In the genomic region with DNA sequence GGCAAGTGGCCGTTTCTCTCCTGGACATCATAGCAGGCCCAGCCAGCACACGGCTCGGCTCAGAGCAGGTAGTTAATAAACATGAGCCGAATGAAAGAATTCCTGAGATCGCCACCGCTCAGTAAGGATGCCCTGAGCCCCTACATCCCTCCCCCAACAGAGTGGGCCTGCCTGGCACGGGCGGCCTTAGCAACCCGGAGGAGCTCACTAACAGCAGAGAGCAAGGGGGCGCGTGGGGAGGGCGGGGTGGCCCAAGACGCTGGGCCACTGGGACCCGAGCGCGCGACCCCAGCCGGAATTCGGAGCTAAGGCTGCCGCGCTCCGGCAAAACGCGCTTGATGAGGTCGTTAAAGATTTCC, we compare ENCODE assay signal across 9 cellular contexts. TPM values are rescaled to one million over a fixed set of nuclear protein-coding genes. Genes with fewer than 3 reads are reported as not detected.
DNase-seq lines count a peak whose midpoint lies in the region; ATAC-seq, FAIRE-seq and TF ChIP-seq lines count a peak whose summit lies in the region.
"Had no signal": no experiment of that assay in that cellular context is flagged by ENCODE, and none has a peak within 500 bp of the region (broad histone marks: within the 10 kb centered on the region; RNA-seq: fewer than 3 reads in every experiment).

No MANE protein-coding gene starts in this region.

- H3K4me1 ChIP-seq in body of pancreas (peaks cover 18% of the 10 kb centered on the region), kidney (ENCODE audit: control insufficient read depth in 1 of 2, insufficient read depth in 1 of 2, low read depth in 1 of 2, low read length in 2 of 2) (peaks cover 0 to 5% of the 10 kb centered on the region in 2 donors), testis (peaks cover 12% of the 10 kb centered on the region)
- H3K4me1 ChIP-seq: BLaER1 had no signal

- H3K9me3 ChIP-seq in body of pancreas (no peaks in the 10 kb centered on the region), kidney (ENCODE audit: control insufficient read depth in 1 of 2, low read length in 2 of 2) (no peaks in the 10 kb centered on the region), testis (no peaks in the 10 kb centered on the region)

- H3K27me3 ChIP-seq in body of pancreas: no peaks in the 10 kb centered on the region
- no peaks in the 10 kb centered on the region for H3K27me3 ChIP-seq in testis
- H3K27me3 ChIP-seq: BLaER1 had no signal

- DNase-seq in NCI-H1105 treated with DMSO at 0.1 percent for 48 hours (lab: John Stamatoyannopoulos, UW) (peak; percentile 44), NCI-H1105 (lab: John Stamatoyannopoulos, UW) (no peak), body of pancreas (no peak), kidney (no peak), testis (peak; percentile 30), DMS79 treated with DMSO at 0.1 percent for 48 hours (lab: John Stamatoyannopoulos, UW) (no peak), COLO829 (ENCODE audit: low spot score) (no peak), HPDE6-E6E7 (ENCODE audit: extremely low spot score) (no peak)

- H3K4me3 ChIP-seq in body of pancreas (peak overlapping the region; percentile 82 to 86), kidney (ENCODE audit: low read length in 2 of 2) (peak overlapping the region; percentile 70 to 87), testis (peak overlapping the region; percentile 73 to 74)
- H3K4me3 ChIP-seq: BLaER1 had no signal

- ATAC-seq in body of pancreas: peak; percentile 8

- no peak for TF ChIP-seq CTCF in body of pancreas (IDR thresholded peaks at IDR 0.05)
- no peak for TF ChIP-seq CTCF in kidney (IDR thresholded peaks at IDR 0.05; ENCODE audit: borderline replicate concordance, extremely low read depth, insufficient read depth)
- no peak for TF ChIP-seq CTCF in testis (IDR thresholded peaks at IDR 0.05)

- TF ChIP-seq POLR2A in body of pancreas (IDR thresholded peaks at IDR 0.05) (no peak), testis (IDR thresholded peaks at IDR 0.05) (no peak)

- peak overlapping the region; percentile 30 to 85 for H3K9ac ChIP-seq in kidney (ENCODE audit: low read length in 2 of 2)
- H3K9ac ChIP-seq: BLaER1 had no signal

- intact Hi-C loops in body of pancreas (cut with DNase I): no loop called here
- intact Hi-C loops in kidney (cut with DNase I): no loop called here
- intact Hi-C loops in testis (cut with DNase I; ENCODE audit: low total_unique reads): no loop called here

- peak overlapping the region; percentile 25 to 85 (median 74) for H3K27ac ChIP-seq in body of pancreas
- H3K27ac ChIP-seq in kidney (ENCODE audit: low read depth in 2 of 2, low read length in 2 of 2): peak overlapping the region in 1 of 2 donors; percentile 65
- H3K27ac ChIP-seq in testis: peak overlapping the region; percentile 48 to 60
- H3K27ac ChIP-seq: BLaER1 had no signal

- FAIRE-seq in kidney (lab: Jason Lieb, UNC): no peak

- H3K36me3 ChIP-seq in body of pancreas (replicated peaks in 1 of 2; ENCODE audit: insufficient read depth in 1 of 2, low read depth in 2 of 2): no peaks in the 10 kb centered on the region
- H3K36me3 ChIP-seq in kidney (ENCODE audit: control insufficient read depth in 1 of 2, insufficient read depth in 2 of 2, low read length in 2 of 2): no peaks in the 10 kb centered on the region
- H3K36me3 ChIP-seq in testis (ENCODE audit: low read depth, missing control alignments): no peaks in the 10 kb centered on the region
- H3K36me3 ChIP-seq: BLaER1 had no signal

- WGBS in body of pancreas, 2 donors: 0 to 3% methylated on average over 23 to 24 of the region's 25 CpGs
- WGBS in testis, 2 donors: 1% methylated on average over 22 to 25 of the region's 25 CpGs

RNA-seq across cellular contexts. Expression of a gene that starts 0.4 kb away (rescaled TPM):
- total RNA-seq in body of pancreas (1 to 10 TPM in 1 of 2 donors, not detected in 1; 1.0 TPM), kidney (1.2 TPM), testis (1 to 10 TPM; 1.8 to 5.6 TPM)
- polyA plus RNA-seq in kidney (ENCODE audit: insufficient read depth, low read depth, low replicate concordance) (0.52 TPM), testis (ENCODE audit: insufficient read depth, low read depth, low replicate concordance) (9.8 TPM)

Comparison
In these comparisons a context has a peak if more than half of its experiments do, and no peak if none do; other contexts are left out.
1. DNase-seq: peak in NCI-H1105 treated with DMSO at 0.1 percent for 48 hours (single experiment) and testis (single experiment); none in NCI-H1105 (single experiment), body of pancreas (0 of 4), kidney (single experiment), DMS79 treated with DMSO at 0.1 percent for 48 hours (single experiment), COLO829 (single experiment) and HPDE6-E6E7 (single experiment).
2. Peak in every context shown above with its lines, with median percentiles within 50 percentile points of each other: H3K4me3 ChIP-seq.